Comparison of ENCODE assay signal across 10 cellular contexts in the genomic region with DNA sequence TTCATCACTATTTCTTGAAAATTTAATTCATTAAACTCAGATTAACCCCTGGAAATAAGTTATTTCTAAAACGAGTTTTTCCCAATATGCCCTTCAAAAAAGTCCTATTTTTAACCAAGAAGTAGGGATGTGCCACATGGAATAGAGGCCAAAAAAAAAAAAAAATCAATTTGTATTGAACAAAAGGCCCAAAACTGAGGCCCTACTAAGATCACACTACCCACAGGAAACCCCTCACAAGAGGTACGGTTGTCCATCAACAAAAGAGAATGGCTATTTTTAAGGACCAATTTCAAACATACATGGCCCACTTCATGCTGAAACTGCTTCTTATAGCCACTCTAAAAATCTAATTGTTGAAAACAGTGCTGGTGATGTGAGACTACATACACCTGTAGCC. TPM values are rescaled to one million over a fixed set of nuclear protein-coding genes. Genes with fewer than 3 reads are reported as not detected.
DNase-seq lines count a peak whose midpoint lies in the region; FAIRE-seq and TF ChIP-seq lines count a peak whose summit lies in the region.
"Had no signal": no experiment of that assay in that cellular context is flagged by ENCODE, and none has a peak within 500 bp of the region (broad histone marks: within the 10 kb centered on the region; RNA-seq: fewer than 3 reads in every experiment).

No MANE protein-coding gene starts in this region.

- POLR2A ChIA-PET in HEK293 (lab: Yijun Ruan, JAX), result interaction anchor here (0.6 to 2.3 kb wide), 2 partner anchors 15 to 53 kb away, joined by 6 to 14 read pairs; no protein-coding TSS in a partner anchor

- 36 to 52% (median 50%) methylated on average over 2 of the region's 2 CpGs for WGBS in small intestine, 3 donors

- peaks cover 27% of the 10 kb centered on the region for H3K4me1 Mint-ChIP-seq in glutamatergic neuron (ENCODE audit: low read depth, unreplicated experiment)

- H3K4me3 Mint-ChIP-seq in glutamatergic neuron (ENCODE audit: unreplicated experiment), result peak overlapping the region; percentile 71

- H3K4me1 ChIP-seq in HEK293 (ENCODE audit: control insufficient read depth, insufficient read depth, low read length) (peaks cover 14% of the 10 kb centered on the region; the same call in 1 of the 2 replicates), small intestine (ENCODE audit: control insufficient read depth in 2 of 2, insufficient read depth in 1 of 2, low read depth in 1 of 2, low read length in 1 of 2) (peaks cover 2 to 15% of the 10 kb centered on the region in 2 donors)

- peak overlapping the region; percentile 54; the same call in 1 of the 2 replicates for H3K27ac ChIP-seq in HEK293 (ENCODE audit: extremely low read depth, low read depth, low read length)
- H3K27ac ChIP-seq in WERI-Rb-1, result peak overlapping the region; percentile 50
- H3K27ac ChIP-seq in skin epidermis, result peak overlapping the region in 14 of 21 experiments; percentile 81 to 97 (median 88)
- peak overlapping the region in 1 of 2 donors; percentile 27 for H3K27ac ChIP-seq in small intestine (ENCODE audit: low read depth in 1 of 2, low read length in 1 of 2)

- H3K4me3 ChIP-seq in HEK293 (ENCODE audit: low read depth, low read length), result no peak overlapping the region
- no peak overlapping the region for H3K4me3 ChIP-seq in WERI-Rb-1 (ENCODE audit: low read depth, low read length)
- no peak overlapping the region for H3K4me3 ChIP-seq in skin epidermis
- H3K4me3 ChIP-seq in small intestine (ENCODE audit: low read depth in 1 of 2, low read length in 2 of 2), result no peak overlapping the region

- peaks cover 45 to 54% of the 10 kb centered on the region in 2 experiments for H3K36me3 ChIP-seq in HEK293 (ENCODE audit: control insufficient read depth in 2 of 2, insufficient read depth in 1 of 2, low read length in 2 of 2)
- peaks cover 53% of the 10 kb centered on the region for H3K36me3 ChIP-seq in WERI-Rb-1
- peaks cover 21% of the 10 kb centered on the region in 2 donors for H3K36me3 ChIP-seq in small intestine (ENCODE audit: control insufficient read depth in 2 of 2, insufficient read depth in 2 of 2, low read length in 2 of 2)

- H3K36me3 Mint-ChIP-seq in glutamatergic neuron (ENCODE audit: unreplicated experiment), result no peaks in the 10 kb centered on the region

- DNase-seq in WERI-Rb-1, result no peak
- no peak for DNase-seq in glutamatergic neuron
- DNase-seq in small intestine, result no peak
- no peak for DNase-seq in SIG-M5 treated with dmso at 0.1 percent for 504 hours (lab: John Stamatoyannopoulos, UW; ENCODE audit: unreplicated experiment)
- DNase-seq in NCI-H510A treated with DMSO at 0.1 percent for 48 hours (lab: John Stamatoyannopoulos, UW), result no peak
- DNase-seq in DMS79 (lab: John Stamatoyannopoulos, UW), result no peak
- DNase-seq: RPMI8226; stimulated activated CD4-positive, alpha-beta T cell treated with anti-CD3 and anti-CD28 coated beads, Interleukin-2, amount 100 ng/mL, for 48 hours had no signal

- no peaks in the 10 kb centered on the region for H3K9me3 ChIP-seq in HEK293 (ENCODE audit: control insufficient read depth, insufficient read depth, low read depth, low read length)
- H3K9me3 ChIP-seq in WERI-Rb-1 (ENCODE audit: severe bottlenecking), result no peaks in the 10 kb centered on the region
- H3K9me3 ChIP-seq in small intestine (ENCODE audit: control insufficient read depth, low read depth), result no peaks in the 10 kb centered on the region

- H3K27me3 ChIP-seq in WERI-Rb-1 (ENCODE audit: insufficient read depth, low read depth, severe bottlenecking) (no peaks in the 10 kb centered on the region), small intestine (ENCODE audit: control insufficient read depth in 2 of 2, insufficient read depth in 2 of 2, low read length in 2 of 2) (no peaks in the 10 kb centered on the region)

- CTCF ChIA-PET in HEK293 (lab: Yijun Ruan, JAX), result interaction anchor here (1.8 kb wide), 1 partner anchor 9 kb away, joined by 6 read pairs; no protein-coding TSS in a partner anchor

- FAIRE-seq in small intestine (lab: Jason Lieb, UNC), result no peak

- peaks cover 10% of the 10 kb centered on the region for H3K9me3 Mint-ChIP-seq in glutamatergic neuron (ENCODE audit: unreplicated experiment)

- H3K27ac Mint-ChIP-seq in glutamatergic neuron (ENCODE audit: unreplicated experiment), result peak overlapping the region; percentile 88

- H3K27me3 Mint-ChIP-seq in glutamatergic neuron (ENCODE audit: unreplicated experiment), result peaks cover 24% of the 10 kb centered on the region

- TF ChIP-seq CTCF in HEK293 (tag by site-specific recombination; IDR thresholded peaks at IDR 0.05), result no peak
- TF ChIP-seq CTCF in WERI-Rb-1 (IDR thresholded peaks at IDR 0.05; ENCODE audit: low read depth, low read length), result no peak
- no peak for TF ChIP-seq CTCF in glutamatergic neuron (IDR thresholded peaks at IDR 0.05; ENCODE audit: partially characterized antibody, unreplicated experiment)

TF ChIP-seq in HEK293, 187 proteins besides CTCF, POLR2A, EP300 and RAD21:
- TF ChIP-seq, protein P1, sequence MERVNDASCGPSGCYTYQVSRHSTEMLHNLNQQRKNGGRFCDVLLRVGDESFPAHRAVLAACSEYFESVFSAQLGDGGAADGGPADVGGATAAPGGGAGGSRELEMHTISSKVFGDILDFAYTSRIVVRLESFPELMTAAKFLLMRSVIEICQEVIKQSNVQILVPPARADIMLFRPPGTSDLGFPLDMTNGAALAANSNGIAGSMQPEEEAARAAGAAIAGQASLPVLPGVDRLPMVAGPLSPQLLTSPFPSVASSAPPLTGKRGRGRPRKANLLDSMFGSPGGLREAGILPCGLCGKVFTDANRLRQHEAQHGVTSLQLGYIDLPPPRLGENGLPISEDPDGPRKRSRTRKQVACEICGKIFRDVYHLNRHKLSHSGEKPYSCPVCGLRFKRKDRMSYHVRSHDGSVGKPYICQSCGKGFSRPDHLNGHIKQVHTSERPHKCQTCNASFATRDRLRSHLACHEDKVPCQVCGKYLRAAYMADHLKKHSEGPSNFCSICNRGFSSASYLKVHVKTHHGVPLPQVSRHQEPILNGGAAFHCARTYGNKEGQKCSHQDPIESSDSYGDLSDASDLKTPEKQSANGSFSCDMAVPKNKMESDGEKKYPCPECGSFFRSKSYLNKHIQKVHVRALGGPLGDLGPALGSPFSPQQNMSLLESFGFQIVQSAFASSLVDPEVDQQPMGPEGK (tag by site-specific recombination; IDR thresholded peaks at IDR 0.05), result no peak
- TF ChIP-seq, protein P2, sequence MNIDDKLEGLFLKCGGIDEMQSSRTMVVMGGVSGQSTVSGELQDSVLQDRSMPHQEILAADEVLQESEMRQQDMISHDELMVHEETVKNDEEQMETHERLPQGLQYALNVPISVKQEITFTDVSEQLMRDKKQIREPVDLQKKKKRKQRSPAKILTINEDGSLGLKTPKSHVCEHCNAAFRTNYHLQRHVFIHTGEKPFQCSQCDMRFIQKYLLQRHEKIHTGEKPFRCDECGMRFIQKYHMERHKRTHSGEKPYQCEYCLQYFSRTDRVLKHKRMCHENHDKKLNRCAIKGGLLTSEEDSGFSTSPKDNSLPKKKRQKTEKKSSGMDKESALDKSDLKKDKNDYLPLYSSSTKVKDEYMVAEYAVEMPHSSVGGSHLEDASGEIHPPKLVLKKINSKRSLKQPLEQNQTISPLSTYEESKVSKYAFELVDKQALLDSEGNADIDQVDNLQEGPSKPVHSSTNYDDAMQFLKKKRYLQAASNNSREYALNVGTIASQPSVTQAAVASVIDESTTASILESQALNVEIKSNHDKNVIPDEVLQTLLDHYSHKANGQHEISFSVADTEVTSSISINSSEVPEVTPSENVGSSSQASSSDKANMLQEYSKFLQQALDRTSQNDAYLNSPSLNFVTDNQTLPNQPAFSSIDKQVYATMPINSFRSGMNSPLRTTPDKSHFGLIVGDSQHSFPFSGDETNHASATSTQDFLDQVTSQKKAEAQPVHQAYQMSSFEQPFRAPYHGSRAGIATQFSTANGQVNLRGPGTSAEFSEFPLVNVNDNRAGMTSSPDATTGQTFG (tag by site-specific recombination; IDR thresholded peaks at IDR 0.05; ENCODE audit: borderline replicate concordance), result no peak
- TF ChIP-seq ZNF138 (tag by site-specific recombination; IDR thresholded peaks at IDR 0.05; ENCODE audit: borderline replicate concordance), result no peak

RNA-seq across cellular contexts. Expression of a gene that starts 7.5 kb away (rescaled TPM):
- total RNA-seq in glutamatergic neuron (ENCODE audit: unreplicated experiment), result 196 TPM
- polyA plus RNA-seq in small intestine, result 10 to 100 TPM; 19.2 to 30.7 (median 21.2) TPM

RNA-seq across cellular contexts. Expression of a gene that starts 8.2 kb away (rescaled TPM):
- 735 TPM for total RNA-seq in glutamatergic neuron (ENCODE audit: unreplicated experiment)
- polyA plus RNA-seq in small intestine, result 1,000 to 10,000 TPM in 2 of 3 donors, 100 to 1,000 TPM in 1; 898 to 1,455 (median 1,096) TPM

RNA-seq across cellular contexts. Expression of a gene that starts 50.5 kb away (rescaled TPM):
- total RNA-seq in glutamatergic neuron (ENCODE audit: unreplicated experiment), result 180 TPM
- 100 to 1,000 TPM; 130 to 222 (median 139) TPM for polyA plus RNA-seq in small intestine
